ENCODE assay signal across 11 cellular contexts in the genomic region with DNA sequence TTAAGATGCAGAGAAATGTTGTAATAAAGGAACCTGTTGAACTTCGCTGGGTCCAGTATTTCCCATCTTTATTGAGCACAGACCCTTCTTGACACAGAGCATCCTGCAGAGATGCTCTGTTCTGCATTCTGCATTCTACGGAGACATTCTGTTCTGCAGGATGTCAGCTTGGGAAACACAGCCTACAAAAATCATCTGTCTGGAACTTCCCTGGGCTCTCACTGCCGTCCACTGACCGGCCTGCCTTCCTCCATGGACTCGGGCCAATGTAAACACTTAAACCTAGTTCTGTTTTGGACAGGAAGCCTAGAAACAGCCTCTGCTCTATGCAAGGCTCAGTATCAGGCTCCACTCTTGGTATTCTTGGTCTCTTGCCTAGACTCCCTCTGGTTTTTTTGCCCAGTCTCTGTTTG.
A peak's percentile ranks its signal among the peaks of the same experiment; 100 is the strongest.
DNase-seq lines count a peak whose midpoint lies in the region; ATAC-seq and TF ChIP-seq lines count a peak whose summit lies in the region.
"Had no signal": no experiment of that assay in that cellular context is flagged by ENCODE, and none has a peak within 500 bp of the region (broad histone marks: within the 10 kb centered on the region; RNA-seq: fewer than 3 reads in every experiment).

No MANE protein-coding gene starts in this region.

- H3K27ac ChIP-seq in SJCRH30 (no peak overlapping the region), gastroesophageal sphincter (peak overlapping the region; percentile 88 to 93 (median 91)), foreskin keratinocyte (no peak overlapping the region)

- H3K27me3 ChIP-seq in SJCRH30 (no peaks in the 10 kb centered on the region), gastroesophageal sphincter (no peaks in the 10 kb centered on the region), foreskin keratinocyte (no peaks in the 10 kb centered on the region)

- WGBS in gastroesophageal sphincter (ENCODE audit: low coverage in 1 of 2), 2 donors, result 4 to 9% methylated on average over 5 of the region's 5 CpGs

- H3K4me1 Mint-ChIP-seq in stimulated activated naive B cell treated with anti-CD40 and anti-IgM and Interleukin-4, amounts not matched to agents 10 μg/mL and 1 μg/mL and 100 μg/mL, for 72 hours, result no peaks in the 10 kb centered on the region

- DNase-seq in COLO668 (lab: John Stamatoyannopoulos, UW; ENCODE audit: unreplicated experiment), result peak; percentile 62
- peak; percentile 65 to 75 for DNase-seq in SJCRH30
- DNase-seq in pulmonary artery endothelial cell (ENCODE audit: low read depth, low spot score), result peak; percentile 76
- no peak for DNase-seq in stimulated activated naive B cell treated with anti-CD40 and anti-IgM and Interleukin-4, amounts not matched to agents 10 μg/mL and 1 μg/mL and 100 μg/mL, for 72 hours
- DNase-seq in foreskin keratinocyte, result no peak
- DNase-seq: activated T-cell treated with anti-CD3 and anti-CD28 coated beads, Interleukin-2, amount 50 U/mL, for 24 hours; NCI-H345; stimulated activated naive CD4-positive, alpha-beta T cell treated with Interleukin-2 at 50 U/mL for 16 hours had no signal

- TF ChIP-seq EP300 in gastroesophageal sphincter (IDR thresholded peaks at IDR 0.05), result peak; percentile 32

- H3K4me3 Mint-ChIP-seq in stimulated activated naive B cell treated with anti-CD40 and anti-IgM and Interleukin-4, amounts not matched to agents 10 μg/mL and 1 μg/mL and 100 μg/mL, for 72 hours, result no peak overlapping the region
- H3K4me3 Mint-ChIP-seq: activated T-cell treated with anti-CD3 and anti-CD28 coated beads, Interleukin-2, amount 50 U/mL, for 24 hours had no signal

- peaks cover 50% of the 10 kb centered on the region for H3K4me1 ChIP-seq in SJCRH30
- peaks cover 6 to 96% (median 31%) of the 10 kb centered on the region in 3 donors for H3K4me1 ChIP-seq in gastroesophageal sphincter
- peaks cover 20% of the 10 kb centered on the region for H3K4me1 ChIP-seq in foreskin keratinocyte

- H3K36me3 ChIP-seq in SJCRH30 (no peaks in the 10 kb centered on the region), gastroesophageal sphincter (no peaks in the 10 kb centered on the region)

- no peaks in the 10 kb centered on the region for H3K9me3 ChIP-seq in SJCRH30 (replicated peaks)
- no peaks in the 10 kb centered on the region for H3K9me3 ChIP-seq in gastroesophageal sphincter

- TF ChIP-seq CTCF in gastroesophageal sphincter (IDR thresholded peaks at IDR 0.05), result peak in 1 of 4 experiments; percentile 17
- no peak for TF ChIP-seq CTCF in foreskin keratinocyte (conservative IDR thresholded peaks at IDR 0.05)

- no peak for TF ChIP-seq POLR2A in gastroesophageal sphincter (IDR thresholded peaks at IDR 0.05)

- peak; percentile 75 for ATAC-seq in gastroesophageal sphincter
- no peak for ATAC-seq in GM19463 (IDR thresholded peaks at IDR 0.05; ENCODE audit: unreplicated experiment)
- ATAC-seq in stimulated activated naive B cell treated with anti-CD40 and anti-IgM and Interleukin-4, amounts not matched to agents 10 μg/mL and 1 μg/mL and 100 μg/mL, for 72 hours (replicated peaks), result no peak
- ATAC-seq in HG03571 (IDR thresholded peaks at IDR 0.05; ENCODE audit: unreplicated experiment), result no peak
- ATAC-seq in foreskin keratinocyte, result no peak

- H3K9me3 Mint-ChIP-seq in stimulated activated naive B cell treated with anti-CD40 and anti-IgM and Interleukin-4, amounts not matched to agents 10 μg/mL and 1 μg/mL and 100 μg/mL, for 72 hours, result peaks cover 0 to 4% of the 10 kb centered on the region in 2 donors

- H3K27ac Mint-ChIP-seq in stimulated activated naive B cell treated with anti-CD40 and anti-IgM and Interleukin-4, amounts not matched to agents 10 μg/mL and 1 μg/mL and 100 μg/mL, for 72 hours, result no peak overlapping the region
- H3K27ac Mint-ChIP-seq: activated T-cell treated with anti-CD3 and anti-CD28 coated beads, Interleukin-2, amount 50 U/mL, for 24 hours had no signal

- H3K36me3 Mint-ChIP-seq in stimulated activated naive B cell treated with anti-CD40 and anti-IgM and Interleukin-4, amounts not matched to agents 10 μg/mL and 1 μg/mL and 100 μg/mL, for 72 hours, result no peaks in the 10 kb centered on the region

- H3K4me3 ChIP-seq in SJCRH30, result no peak overlapping the region
- no peak overlapping the region for H3K4me3 ChIP-seq in gastroesophageal sphincter

- peaks cover 0 to 7% of the 10 kb centered on the region in 2 donors for H3K27me3 Mint-ChIP-seq in stimulated activated naive B cell treated with anti-CD40 and anti-IgM and Interleukin-4, amounts not matched to agents 10 μg/mL and 1 μg/mL and 100 μg/mL, for 72 hours
- H3K27me3 Mint-ChIP-seq: activated T-cell treated with anti-CD3 and anti-CD28 coated beads, Interleukin-2, amount 50 U/mL, for 24 hours had no signal

Comparison
In these comparisons a context has a peak if more than half of its experiments do, and no peak if none do; other contexts are left out.
1. DNase-seq: peak in COLO668 (single experiment), SJCRH30 (2 of 2) and pulmonary artery endothelial cell (single experiment); none in stimulated activated naive B cell treated with anti-CD40 and anti-IgM and Interleukin-4, amounts not matched to agents 10 μg/mL and 1 μg/mL and 100 μg/mL, for 72 hours (single experiment) and foreskin keratinocyte (0 of 2).
2. H3K27ac ChIP-seq: peak in gastroesophageal sphincter (4 of 4); none in SJCRH30 (single experiment) and foreskin keratinocyte (single experiment).